ENCODE assay signal across 8 cellular contexts in genomic region chr17:55750750-55751641, GRCh38. TPM values are rescaled to one million over a fixed set of nuclear protein-coding genes. Genes with fewer than 3 reads are reported as not detected.
DNase-seq lines count a peak whose midpoint lies in the region; ATAC-seq, FAIRE-seq and TF ChIP-seq lines count a peak whose summit lies in the region.

PCTP (plus strand) TSS chr17:55751051; CDS start chr17:55751104, 53 bp downstream.

- H3K9me3 ChIP-seq in NT2/D1 (ENCODE audit: insufficient read depth, low read length): no peaks in the 10 kb centered on the region
- no peaks in the 10 kb centered on the region for H3K9me3 ChIP-seq in endothelial cell of umbilical vein (replicated peaks; ENCODE audit: control insufficient read depth, insufficient read depth, low read length)

- H3K4me1 Mint-ChIP-seq in CD14-positive monocyte: peaks cover 32% of the 10 kb centered on the region

- H3K4me1 ChIP-seq in NT2/D1 (ENCODE audit: insufficient read depth, insufficient read length) (no peaks in the 10 kb centered on the region), endothelial cell of umbilical vein (ENCODE audit: control insufficient read depth, extremely low read depth, insufficient read depth, low read length) (peaks cover 5% of the 10 kb centered on the region)

- H3K79me2 ChIP-seq in endothelial cell of umbilical vein (ENCODE audit: control insufficient read depth, insufficient read depth, low read length): peaks cover 11% of the 10 kb centered on the region

- intact Hi-C loops in CD14-positive monocyte (cut with micrococcal nuclease) (no loop called here), endothelial cell of umbilical vein (cut with micrococcal nuclease) (loop anchor here (1.0 to 5.0 kb wide), 4 partner anchors 13 to 1086 kb away; partner anchors contain the start of gene MMD)

- CTCF ChIA-PET in endothelial cell of umbilical vein (lab: Charles Lee): interaction anchor here (0.6 to 2.0 kb wide), 18 partner anchors 9 to 965 kb away, joined by 3 to 14 read pairs (median 6); partner anchors contain the start of gene TMEM100

- TF ChIP-seq CTCF in CD14-positive monocyte (IDR thresholded peaks at IDR 0.05) (peak; percentile 25), endothelial cell of umbilical vein (IDR thresholded peaks at IDR 0.05; ENCODE audit: extremely low read depth in 1 of 2, insufficient read depth in 1 of 2, low read depth in 1 of 2, low read length in 2 of 2) (peak; percentile 37 to 72)

- H3K27ac Mint-ChIP-seq in CD14-positive monocyte: peak within 1 kb of the TSS; percentile 74 to 89 (median 82)

- H3K36me3 ChIP-seq in NT2/D1 (ENCODE audit: insufficient read depth, insufficient read length, low read length): peaks cover 10% of the 10 kb centered on the region
- H3K36me3 ChIP-seq in endothelial cell of umbilical vein (ENCODE audit: control insufficient read depth in 2 of 2, extremely low read depth in 1 of 2, insufficient read depth in 2 of 2, low read length in 2 of 2): no peaks in the 10 kb centered on the region

- peak within 1 kb of the TSS; percentile 89 for H3K4me2 ChIP-seq in endothelial cell of umbilical vein (ENCODE audit: insufficient read depth, low read length)

- H3K4me3 ChIP-seq in NT2/D1 (ENCODE audit: insufficient read length, low read depth) (peak within 1 kb of the TSS; percentile 81), endothelial cell of umbilical vein (replicated peaks in 1 of 3; ENCODE audit: insufficient read depth in 1 of 3, low read depth in 1 of 3, low read length in 3 of 3) (peak within 1 kb of the TSS; percentile 55 to 75 (median 69))

- TF ChIP-seq POLR2A in endothelial cell of umbilical vein (IDR thresholded peaks at IDR 0.05; ENCODE audit: low read depth, low read length): peak; percentile 36

- H3K27me3 ChIP-seq in NT2/D1 (ENCODE audit: insufficient read depth, insufficient read length) (no peaks in the 10 kb centered on the region), endothelial cell of umbilical vein (ENCODE audit: control insufficient read depth in 2 of 2, insufficient read depth in 2 of 2, low read length in 2 of 2) (no peaks in the 10 kb centered on the region)

- peak; percentile 100 for ATAC-seq in GM19328 (IDR thresholded peaks at IDR 0.05; ENCODE audit: unreplicated experiment)
- peak; percentile 98 for ATAC-seq in HG03469 (IDR thresholded peaks at IDR 0.05; ENCODE audit: unreplicated experiment)

- H3K4me3 Mint-ChIP-seq in CD14-positive monocyte: peak within 1 kb of the TSS; percentile 82 to 91

- H3K9ac ChIP-seq in NT2/D1 (ENCODE audit: insufficient read length, low read depth) (peak within 1 kb of the TSS; percentile 84), endothelial cell of umbilical vein (replicated peaks; ENCODE audit: extremely low read depth, insufficient read depth, low read length) (peak within 1 kb of the TSS; percentile 53)

- H3K36me3 Mint-ChIP-seq in CD14-positive monocyte: peaks cover 16 to 17% of the 10 kb centered on the region in 2 donors

- DNase-seq in CD14-positive monocyte (ENCODE audit: low spot score): peak; percentile 91
- peak; percentile 84 for DNase-seq in NT2/D1 (ENCODE audit: low read depth, low spot score)
- peak; percentile 90 for DNase-seq in activated CD8-positive, alpha-beta memory T cell treated with anti-CD3 and anti-CD28 coated beads, Interleukin-2, amount 50 U/mL, for 48 hours
- peak; percentile 88 for DNase-seq in endothelial cell of umbilical vein (ENCODE audit: low read depth, low spot score)
- peak; percentile 83 for DNase-seq in midbrain (lab: John Stamatoyannopoulos, UW)
- DNase-seq in stimulated activated CD8-positive, alpha-beta memory T cell treated with anti-CD3 and anti-CD28 coated beads, Interleukin-2, amount 100 ng/mL, for 1 hour (ENCODE audit: low read depth in 2 of 2): peak; percentile 48 to 60

- peak; percentile 63 for FAIRE-seq in endothelial cell of umbilical vein (lab: Jason Lieb, UNC)

- no TSS peak for BruUV-seq in endothelial cell of umbilical vein (replicated peaks; lab: Mats Ljungman, UMichigan)

- peak within 1 kb of the TSS; percentile 47 for H3K27ac ChIP-seq in endothelial cell of umbilical vein (ENCODE audit: insufficient read depth, low read depth, low read length)

- H3K9me1 ChIP-seq in endothelial cell of umbilical vein (replicated peaks; ENCODE audit: control insufficient read depth, extremely low read depth, insufficient read depth, low read length): no peaks in the 10 kb centered on the region

- H4K20me1 ChIP-seq in endothelial cell of umbilical vein (replicated peaks; ENCODE audit: control insufficient read depth, extremely low read depth, insufficient read depth, low read length): no peaks in the 10 kb centered on the region

- POLR2A ChIA-PET in endothelial cell of umbilical vein (lab: Charles Lee): interaction anchor here (1.2 kb wide), 1 partner anchor 10 kb away, joined by 4 read pairs; no protein-coding TSS in a partner anchor

- peaks cover 0 to under 1% (median under 1%) of the 10 kb centered on the region in 3 donors for H3K27me3 Mint-ChIP-seq in CD14-positive monocyte (ENCODE audit: low read depth in 3 of 3)

- H3K9me3 Mint-ChIP-seq in CD14-positive monocyte: no peaks in the 10 kb centered on the region

- dilution Hi-C loops in endothelial cell of umbilical vein (cut with MboI; ENCODE audit: extremely low pct_ligation_motif_present, low sequenced_read_pairs): no loop called here

- peak within 1 kb of the TSS; percentile 86 for H2AFZ ChIP-seq in endothelial cell of umbilical vein (ENCODE audit: low read depth, low read length)

TF ChIP-seq in endothelial cell of umbilical vein, 7 proteins besides CTCF, POLR2A, EP300 and RAD21:
- TF ChIP-seq FOS (IDR thresholded peaks at IDR 0.05; ENCODE audit: borderline replicate concordance, insufficient read depth, low read length) (peak; percentile 27), POLR2AphosphoS5 (IDR thresholded peaks at IDR 0.05; ENCODE audit: insufficient read depth, low read depth, low read length) (peak; percentile 85), EZH2 (IDR thresholded peaks at IDR 0.05; ENCODE audit: borderline replicate concordance, low read depth, low read length, severe bottlenecking) (no peak)
TF ChIP-seq in endothelial cell of umbilical vein: peak in this region for 2.

RNA-seq across cellular contexts. Expression of gene PCTP, which starts in this region (rescaled TPM):
- polyA plus RNA-seq in CD14-positive monocyte (10 to 100 TPM; 35.4 to 54.2 TPM), endothelial cell of umbilical vein (15.0 and 18.3 TPM in 2 replicates)
- 13.5 and 14.5 TPM in 2 replicates for total RNA-seq in endothelial cell of umbilical vein
- polyA plus RNA-seq in endothelial cell of umbilical vein (2011; cell fraction: cytosol; rRNA removed): 18.3 and 20.3 TPM in 2 replicates
- polyA plus RNA-seq in endothelial cell of umbilical vein (2011; cell fraction: nucleus; rRNA removed): 10.9 and 14.2 TPM in 2 replicates
- 13.7 and 16.3 TPM in 2 replicates for polyA plus RNA-seq in endothelial cell of umbilical vein (2012)
- polyA minus RNA-seq in endothelial cell of umbilical vein: 18.2 and 23.7 TPM in 2 replicates
- 0.92 TPM for polyA minus RNA-seq in endothelial cell of umbilical vein (2011; cell fraction: cytosol; rRNA and poly(A)+ RNA removed)
- polyA minus RNA-seq in endothelial cell of umbilical vein (2011; cell fraction: nucleus; rRNA and poly(A)+ RNA removed): 5.2 and 7.4 TPM in 2 replicates

Comparison
In these comparisons a context has a peak if more than half of its experiments do, and no peak if none do; other contexts are left out.
1. Peak in every context shown above with its lines: DNase-seq, ATAC-seq, H3K4me3 ChIP-seq and H3K27ac ChIP-seq.